ENCODE assay signal across 9 cellular contexts in the genomic region with DNA sequence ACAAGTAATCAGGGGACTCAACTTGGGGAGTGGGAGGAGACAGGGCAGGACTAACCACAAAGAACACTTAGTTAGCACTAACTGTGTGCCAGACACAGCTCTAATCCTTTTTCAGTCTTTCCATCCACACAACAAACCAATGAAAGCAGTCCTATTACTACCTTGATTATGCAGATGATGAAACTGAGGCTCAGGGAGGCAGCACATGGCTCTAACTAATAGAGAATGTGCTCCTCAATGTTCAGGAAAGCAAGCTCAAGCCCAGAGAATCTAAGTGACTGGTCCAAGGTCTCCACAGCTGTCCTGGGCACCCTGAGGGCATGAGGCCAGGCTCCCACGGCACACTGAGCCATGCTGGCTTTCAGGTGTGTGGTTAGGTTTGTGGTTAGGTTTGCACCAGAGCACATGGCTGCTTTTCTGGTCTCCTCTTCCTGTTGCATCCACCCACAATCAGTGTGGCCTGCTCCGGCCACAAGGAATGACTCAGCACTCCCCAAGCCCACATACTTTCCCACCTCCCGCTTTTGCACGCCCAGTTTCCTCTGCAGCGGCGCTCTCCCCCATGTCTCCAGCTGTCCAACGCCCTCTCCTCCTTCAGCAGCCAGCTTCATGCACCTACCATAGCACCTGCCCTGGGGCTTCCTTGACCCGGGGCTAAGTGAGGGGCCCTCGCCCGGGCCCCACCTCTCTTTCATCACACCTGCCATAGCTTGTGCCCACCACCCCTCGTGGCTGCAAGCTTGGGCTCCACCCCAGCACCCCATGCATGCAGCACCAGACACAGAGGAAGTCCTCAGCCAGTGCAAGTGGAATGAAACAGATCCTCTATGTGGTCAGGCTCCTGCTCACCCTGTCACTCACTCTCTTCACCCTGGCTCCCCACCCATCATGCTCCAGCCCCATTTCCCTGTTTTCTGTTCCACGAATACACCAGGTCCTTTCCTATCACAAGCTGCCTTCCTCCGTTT.
A peak's percentile ranks its signal among the peaks of the same experiment; 100 is the strongest.
DNase-seq lines count a peak whose midpoint lies in the region; ATAC-seq, FAIRE-seq and TF ChIP-seq lines count a peak whose summit lies in the region.
"Had no signal": no experiment of that assay in that cellular context is flagged by ENCODE, and none has a peak within 500 bp of the region (broad histone marks: within the 10 kb centered on the region; RNA-seq: fewer than 3 reads in every experiment).

No MANE protein-coding gene starts in this region.

- POLR2A ChIA-PET in HepG2 (lab: Yijun Ruan, JAX): no interaction called here

- H3K9me3 ChIP-seq in HepG2 (ENCODE audit: low read length) (no peaks in the 10 kb centered on the region), right lobe of liver (no peaks in the 10 kb centered on the region), small intestine (ENCODE audit: control insufficient read depth, low read depth) (no peaks in the 10 kb centered on the region)

- H3K27me3 ChIP-seq in HepG2 (ENCODE audit: control insufficient read depth in 1 of 2, insufficient read depth in 2 of 2, low read length in 2 of 2) (0 out of 5 replicates have a peak, but pooled peaks cover 0 to 5% of the 10 kb centered on the region in 2 experiments), right lobe of liver (no peaks in the 10 kb centered on the region), dorsolateral prefrontal cortex (peaks cover 0 to 9% (median 0%) of the 10 kb centered on the region in 45 donors), small intestine (ENCODE audit: control insufficient read depth in 2 of 2, insufficient read depth in 2 of 2, low read length in 2 of 2) (peaks cover 0 to 1% of the 10 kb centered on the region in 2 donors)
- H3K27me3 ChIP-seq: cardiac muscle cell had no signal

- H3K36me3 ChIP-seq in HepG2 (replicated peaks in 1 of 2; ENCODE audit: control insufficient read depth in 1 of 2, insufficient read depth in 2 of 2, low read length in 2 of 2) (no peaks in the 10 kb centered on the region), right lobe of liver (no peaks in the 10 kb centered on the region), small intestine (ENCODE audit: control insufficient read depth in 2 of 2, insufficient read depth in 2 of 2, low read length in 2 of 2) (no peaks in the 10 kb centered on the region)
- H3K36me3 ChIP-seq: cardiac muscle cell had no signal

- TF ChIP-seq EP300 in HepG2 (IDR thresholded peaks at IDR 0.05; ENCODE audit: low read depth in 2 of 2, low read length in 2 of 2) (no peak), HepG2 (CRISPR knock-in tag; IDR thresholded peaks at IDR 0.05; ENCODE audit: borderline replicate concordance) (no peak)

- H3K27ac ChIP-seq in HepG2 (ENCODE audit: extremely low read length, insufficient read depth, low read length) (no peak overlapping the region), right lobe of liver (no peak overlapping the region), dorsolateral prefrontal cortex (peak overlapping the region in 38 of 59 donors; percentile 6 to 82 (median 40)), small intestine (ENCODE audit: low read depth in 1 of 2, low read length in 1 of 2) (no peak overlapping the region)
- H3K27ac ChIP-seq: cardiac muscle cell had no signal

- no TSS peak for BruUV-seq in HepG2 (replicated peaks; lab: Mats Ljungman, UMichigan)

- no peak for ATAC-seq in HepG2
- ATAC-seq in right lobe of liver: no peak
- peak; percentile 86 for ATAC-seq in HG02763 (IDR thresholded peaks at IDR 0.05; ENCODE audit: unreplicated experiment)

- TF ChIP-seq RAD21 in HepG2 (CRISPR knock-in tag; IDR thresholded peaks at IDR 0.05): no peak

- 29% methylated on average over 8 of the region's 13 CpGs for WGBS in HepG2 (ENCODE audit: low lambda C conversion rate)
- WGBS in right lobe of liver (ENCODE audit: insufficient coverage, low coverage, low lambda C conversion rate, missing lambda C conversion rate): 94% methylated on average over 2 of the region's 13 CpGs
- 51 to 59% (median 51%) methylated on average over 13 of the region's 13 CpGs for whole genome bisulfite sequencing in small intestine, 3 donors

- no peaks in the 10 kb centered on the region for H3K4me1 ChIP-seq in HepG2 (ENCODE audit: insufficient read depth, low read length)
- H3K4me1 ChIP-seq in right lobe of liver: peaks cover 0 to 25% (median 8%) of the 10 kb centered on the region in 4 donors
- no peaks in the 10 kb centered on the region for H3K4me1 ChIP-seq in small intestine (ENCODE audit: control insufficient read depth in 2 of 2, insufficient read depth in 1 of 2, low read depth in 1 of 2, low read length in 1 of 2)

- TF ChIP-seq CTCF in HepG2 (CRISPR knock-in tag; IDR thresholded peaks at IDR 0.05) (no peak), right lobe of liver (IDR thresholded peaks at IDR 0.05) (no peak), dorsolateral prefrontal cortex (IDR thresholded peaks at IDR 0.05 in 54 of 56, conservative IDR thresholded peaks at IDR 0.05 in 2 of 56; ENCODE audit: low read depth in 1 of 56, partially characterized antibody in 56 of 56) (no peak)

- no peak for DNase-seq in HepG2 (ENCODE audit: low spot score)
- DNase-seq in right lobe of liver: no peak
- DNase-seq in NCI-H226: peak; percentile 89
- peak in 4 of 10 donors; percentile 45 to 70 (median 57) for DNase-seq in dorsolateral prefrontal cortex
- no peak for DNase-seq in small intestine
- no peak for DNase-seq in NCI-H1930 (lab: John Stamatoyannopoulos, UW)
- no peak for DNase-seq in NCI-H1436 (lab: John Stamatoyannopoulos, UW)

- H3K9ac ChIP-seq in HepG2 (ENCODE audit: insufficient read depth, low read depth, low read length): no peak overlapping the region

- H2AFZ ChIP-seq in HepG2 (ENCODE audit: low read length): no peak overlapping the region

- in situ Hi-C loops in HepG2 (cut with HindIII; ENCODE audit: extremely low pct_ligation_motif_present, low pct_unique_long_range_greater_than_20kb): no loop called here

- no peak for TF ChIP-seq POLR2A in HepG2 (IDR thresholded peaks at IDR 0.05; ENCODE audit: insufficient read depth in 1 of 2, low read depth in 2 of 2, low read length in 2 of 2)
- TF ChIP-seq POLR2A in right lobe of liver (IDR thresholded peaks at IDR 0.05): no peak

- H3K79me2 ChIP-seq in HepG2 (ENCODE audit: insufficient read depth, low read length): no peaks in the 10 kb centered on the region

- CTCF ChIA-PET in HepG2 (lab: Yijun Ruan, JAX; ENCODE audit: low intra/inter-chr PET ratio, low total read pairs): no interaction called here

- intact Hi-C loops in HepG2 (cut with micrococcal nuclease; ENCODE audit: unreplicated experiment): no loop called here
- intact Hi-C loops in right lobe of liver (cut with DNase I): no loop called here
- intact Hi-C loops in dorsolateral prefrontal cortex (cut with DNase I): no loop called here

- no peaks in the 10 kb centered on the region for H4K20me1 ChIP-seq in HepG2 (ENCODE audit: insufficient read depth, low read length)

- H3K4me3 ChIP-seq in HepG2 (replicated peaks in 1 of 3; ENCODE audit: insufficient read depth in 1 of 3, low read depth in 2 of 3, low read length in 3 of 3) (no peak overlapping the region), right lobe of liver (no peak overlapping the region), dorsolateral prefrontal cortex (no peak overlapping the region), small intestine (ENCODE audit: low read depth in 1 of 2, low read length in 2 of 2) (no peak overlapping the region)
- H3K4me3 ChIP-seq: cardiac muscle cell had no signal

- no peak overlapping the region for H3K4me2 ChIP-seq in HepG2 (ENCODE audit: low read depth, low read length)

- no peak for FAIRE-seq in HepG2 (lab: Jason Lieb, UNC)
- FAIRE-seq in small intestine (lab: Jason Lieb, UNC): no peak

TF ChIP-seq in HepG2, 621 proteins besides CTCF, POLR2A, EP300 and RAD21:
- TF ChIP-seq NFE2L2 (IDR thresholded peaks at IDR 0.05; ENCODE audit: low read length) (peak; percentile 70; the same call in 1 of the 2 replicates), PCBP1 (IDR thresholded peaks at IDR 0.05; ENCODE audit: borderline replicate concordance, low read depth, low read length) (no peak)

Comparison
In these comparisons a context has a peak if more than half of its experiments do, and no peak if none do; other contexts are left out.
1. H3K27ac ChIP-seq: peak in dorsolateral prefrontal cortex (38 of 59); none in HepG2 (single experiment), right lobe of liver (0 of 3) and small intestine (0 of 2).